10 cellular contexts compared by ENCODE assay signal in the genomic region with DNA sequence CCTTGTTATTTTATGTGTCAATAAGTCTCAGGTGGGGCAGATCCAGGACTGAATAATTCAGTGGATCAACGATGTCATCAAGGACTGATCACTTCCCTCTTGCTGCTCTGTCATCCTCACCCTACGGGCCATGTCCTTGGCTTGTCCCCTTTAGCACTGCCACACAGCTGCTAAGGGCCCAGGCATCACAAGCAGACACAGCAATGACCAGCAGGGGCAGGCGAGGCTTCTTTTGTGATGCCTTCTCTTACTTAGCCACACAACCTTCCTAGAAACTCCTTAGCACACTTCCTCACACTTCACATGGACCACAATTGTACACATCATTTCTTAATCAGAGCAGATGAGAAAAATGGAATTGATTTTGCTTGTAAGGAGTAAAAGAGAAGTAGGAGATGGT.
DNase-seq lines count a peak whose midpoint lies in the region; ATAC-seq and TF ChIP-seq lines count a peak whose summit lies in the region.
"Had no signal": no experiment of that assay in that cellular context is flagged by ENCODE, and none has a peak within 500 bp of the region (broad histone marks: within the 10 kb centered on the region; RNA-seq: fewer than 3 reads in every experiment).

No MANE protein-coding gene starts in this region.

- ATAC-seq in HG03457 (IDR thresholded peaks at IDR 0.05; ENCODE audit: unreplicated experiment) (no peak), GM18511 (IDR thresholded peaks at IDR 0.05; ENCODE audit: unreplicated experiment) (no peak), GM18505 (IDR thresholded peaks at IDR 0.05; ENCODE audit: unreplicated experiment) (no peak)
- ATAC-seq in activated CD4-positive, CD25-positive, alpha-beta regulatory T cell treated with anti-CD3 and anti-CD28 coated beads, Interleukin-2, amount 50 U/mL, for 24 hours = no peak

- H3K4me3 ChIP-seq in H7 (ENCODE audit: insufficient read depth, low read depth, low read length) = no peak overlapping the region

- CTCF ChIA-PET in RWPE1 (lab: Yijun Ruan, JAX) = interaction anchor here (0.5 kb wide), 1 partner anchor 677 kb away, joined by 4 read pairs; no protein-coding TSS in a partner anchor

- DNase-seq in D341Med (ENCODE audit: low spot score) (peak; percentile 62), H7 (peak; percentile 4), RWPE1 (ENCODE audit: low spot score) (peak; percentile 3), kidney tubule cell (ENCODE audit: low spot score) (peak; percentile 26)
- DNase-seq: activated naive CD4-positive, alpha-beta T cell treated with anti-CD3 and anti-CD28 coated beads, Interleukin-2, amount 10 ng/mL, durations not matched to agents 7 days and 5 days; NCI-H446 treated with DMSO at 0.1 percent for 48 hours had no signal

- no peak for TF ChIP-seq CTCF in RWPE1 (conservative IDR thresholded peaks at IDR 0.05; ENCODE audit: low read depth)

- no peaks in the 10 kb centered on the region for H3K27me3 ChIP-seq in H7 (ENCODE audit: control insufficient read depth, insufficient read depth, low read length)

- H3K36me3 ChIP-seq in H7 (replicated peaks; ENCODE audit: control insufficient read depth, insufficient read depth, low read length) = no peaks in the 10 kb centered on the region

- POLR2A ChIA-PET in RWPE1 (lab: Yijun Ruan, JAX; ENCODE audit: low non-redundant PET) = no interaction called here

- H3K27ac ChIP-seq in RWPE1 = no peak overlapping the region

- TF ChIP-seq POLR2A in GM18505 (IDR thresholded peaks at IDR 0.05; ENCODE audit: borderline replicate concordance, extremely low read depth, insufficient read depth, insufficient read length) = no peak

Comparison
In these comparisons a context has a peak if more than half of its experiments do, and no peak if none do; other contexts are left out.
1. DNase-seq: peak in every context shown above with its lines; median percentile 62 in D341Med; 26 in kidney tubule cell; 4 in H7; 3 in RWPE1.